Comparison of ENCODE assay signal across 19 cellular contexts in genomic region chr13:44181938-44182337, GRCh38.
DNase-seq lines count a peak whose midpoint lies in the region; ATAC-seq, FAIRE-seq and TF ChIP-seq lines count a peak whose summit lies in the region.
"Had no signal": no experiment of that assay in that cellular context is flagged by ENCODE, and none has a peak within 500 bp of the region (broad histone marks: within the 10 kb centered on the region; RNA-seq: fewer than 3 reads in every experiment).

No MANE protein-coding gene starts in this region.

- H3K4me3 Mint-ChIP-seq in MCF 10A (ENCODE audit: unreplicated experiment) (no peak overlapping the region), T-helper 17 cell (no peak overlapping the region)
- H3K4me3 Mint-ChIP-seq: CD4-positive, alpha-beta memory T cell had no signal

- H3K4me3 ChIP-seq in breast epithelium (no peak overlapping the region), RWPE2 (ENCODE audit: severe bottlenecking) (no peak overlapping the region), epithelial cell of esophagus (ENCODE audit: low read length) (no peak overlapping the region)
- H3K4me3 ChIP-seq: GM12878 had no signal

- no peaks in the 10 kb centered on the region for H3K27me3 ChIP-seq in breast epithelium
- H3K27me3 ChIP-seq in RWPE2 (ENCODE audit: insufficient read depth, poor library complexity, severe bottlenecking) = no peaks in the 10 kb centered on the region

- no peak for FAIRE-seq in urothelium cell line (lab: Jason Lieb, UNC)
- FAIRE-seq: G401.6, GM12878 had no signal

- H3K27ac Mint-ChIP-seq in MCF 10A (ENCODE audit: low read depth, unreplicated experiment) (no peak overlapping the region), T-helper 17 cell (no peak overlapping the region)
- H3K27ac Mint-ChIP-seq: CD4-positive, alpha-beta memory T cell had no signal

- H3K27me3 Mint-ChIP-seq in MCF 10A (ENCODE audit: insufficient read depth, unreplicated experiment) = no peaks in the 10 kb centered on the region
- H3K27me3 Mint-ChIP-seq in T-helper 17 cell = peaks cover 30% of the 10 kb centered on the region

- H3K36me3 Mint-ChIP-seq in MCF 10A (ENCODE audit: insufficient read depth, unreplicated experiment) (no peaks in the 10 kb centered on the region), T-helper 17 cell (ENCODE audit: low read depth) (no peaks in the 10 kb centered on the region)
- H3K36me3 Mint-ChIP-seq: CD4-positive, alpha-beta memory T cell had no signal

- intact Hi-C loops in MCF 10A (cut with micrococcal nuclease) = no loop called here
- intact Hi-C loops in breast epithelium (cut with DNase I; ENCODE audit: low total_unique reads) = loop anchor here (10.0 kb wide), 1 partner anchor 473 kb away; no protein-coding TSS in a partner anchor

- DNase-seq in MCF 10A (ENCODE audit: unreplicated experiment) (peak; percentile 36), breast epithelium (ENCODE audit: low spot score in 2 of 2) (no peak), RWPE2 (ENCODE audit: low spot score) (no peak), epithelial cell of esophagus (ENCODE audit: low read depth) (peak; percentile 69), urothelium cell line (ENCODE audit: low spot score) (peak; percentile 20), T-helper 17 cell (no peak)
- DNase-seq: 8988T; CD4-positive, alpha-beta memory T cell; GOT3; MM.1S; NCI-H1105 treated with DMSO at 0.1 percent for 48 hours; NCI-H187 treated with DMSO at 0.1 percent for 48 hours; NCI-H446; NCI-H69; RPMI8226 had no signal

- H3K4me1 ChIP-seq in breast epithelium (no peaks in the 10 kb centered on the region), RWPE2 (ENCODE audit: insufficient read depth, poor library complexity, severe bottlenecking) (peaks cover 11% of the 10 kb centered on the region)

- no TSS peak for BruUV-seq in MCF 10A (replicated peaks; lab: Mats Ljungman, UMichigan)

- H3K36me3 ChIP-seq in breast epithelium (no peaks in the 10 kb centered on the region), RWPE2 (ENCODE audit: low read depth) (no peaks in the 10 kb centered on the region)

- H3K4me1 Mint-ChIP-seq in MCF 10A (ENCODE audit: insufficient read depth, unreplicated experiment) (no peaks in the 10 kb centered on the region), T-helper 17 cell (peaks cover 2% of the 10 kb centered on the region)
- H3K4me1 Mint-ChIP-seq: CD4-positive, alpha-beta memory T cell had no signal

- TF ChIP-seq POLR2A in breast epithelium (IDR thresholded peaks at IDR 0.05) = no peak

- H3K27ac ChIP-seq in breast epithelium (no peak overlapping the region), RWPE2 (ENCODE audit: poor library complexity, severe bottlenecking) (peak overlapping the region; percentile 25)

- ATAC-seq in RWPE2 (ENCODE audit: low read depth) = peak; percentile 59
- no peak for ATAC-seq in T-helper 17 cell
- no peak for ATAC-seq in esophagus mucosa
- ATAC-seq in HG02759 (IDR thresholded peaks at IDR 0.05; ENCODE audit: unreplicated experiment) = no peak
- ATAC-seq: GM12878 had no signal

- CTCF ChIA-PET in MCF 10A (lab: Yijun Ruan, JAX) = interaction anchor here (0.6 kb wide), 1 partner anchor 15 kb away, joined by 3 read pairs; no protein-coding TSS in a partner anchor

- H3K9me3 ChIP-seq in breast epithelium (no peaks in the 10 kb centered on the region), RWPE2 (ENCODE audit: severe bottlenecking) (no peaks in the 10 kb centered on the region), T-helper 17 cell (ENCODE audit: control insufficient read depth, low read length, poor library complexity, severe bottlenecking) (peaks cover 3% of the 10 kb centered on the region)

- POLR2A ChIA-PET in MCF 10A (lab: Yijun Ruan, JAX) = no interaction called here

- peaks cover 13% of the 10 kb centered on the region for H3K9me3 Mint-ChIP-seq in MCF 10A (ENCODE audit: unreplicated experiment)

- TF ChIP-seq CTCF in MCF 10A (IDR thresholded peaks at IDR 0.05; ENCODE audit: unreplicated experiment) (no peak), breast epithelium (IDR thresholded peaks at IDR 0.05) (no peak), RWPE2 (IDR thresholded peaks at IDR 0.05; ENCODE audit: poor library complexity, severe bottlenecking) (no peak), epithelial cell of esophagus (IDR thresholded peaks at IDR 0.05; ENCODE audit: insufficient read depth, low read depth, low read length, missing control alignments) (no peak)

Comparison
In these comparisons a context has a peak if more than half of its experiments do, and no peak if none do; other contexts are left out.
1. DNase-seq: peak in MCF 10A (single experiment), epithelial cell of esophagus (single experiment) and urothelium cell line (single experiment); none in breast epithelium (0 of 2), RWPE2 (single experiment) and T-helper 17 cell (0 of 3).